8 cellular contexts compared by ENCODE assay signal in the genomic region with DNA sequence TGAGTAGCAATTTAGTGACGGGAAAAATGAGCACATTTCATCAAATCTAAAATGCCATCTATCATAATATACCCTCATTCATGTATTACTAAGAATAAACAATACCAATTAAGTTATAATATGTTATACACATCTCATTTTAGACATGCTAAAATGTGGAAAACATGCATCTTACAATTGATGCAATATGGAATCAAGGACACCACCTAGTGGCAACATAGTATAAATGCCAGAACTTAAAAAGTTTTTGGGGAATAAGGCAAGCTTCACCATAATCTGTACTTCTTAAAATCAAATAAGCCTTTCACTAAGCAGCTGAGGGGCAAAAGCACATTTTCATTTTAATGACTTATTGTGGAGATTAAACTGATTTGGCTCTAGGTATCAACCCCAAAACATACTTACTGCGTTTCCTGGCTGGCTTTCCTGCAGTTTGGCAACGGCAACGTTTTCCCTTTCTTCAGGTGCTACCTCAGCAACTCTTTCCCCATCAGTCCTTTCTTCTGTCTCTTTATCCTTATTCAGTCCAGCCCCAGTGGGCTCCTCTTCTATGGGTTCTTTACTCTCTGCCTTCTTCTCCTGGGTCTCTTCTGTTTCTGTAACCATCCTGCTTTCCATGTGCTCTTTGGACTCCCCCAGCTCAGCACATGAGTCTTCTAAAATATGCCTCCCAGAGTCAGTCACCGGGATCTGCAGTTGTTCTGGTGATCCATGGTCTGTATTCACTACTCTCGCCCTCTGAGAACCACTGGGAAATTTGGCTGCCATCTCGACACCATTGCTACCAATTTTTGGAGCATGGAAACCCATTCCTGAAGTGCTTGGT. TPM values are rescaled to one million over a fixed set of nuclear protein-coding genes. Genes with fewer than 3 reads are reported as not detected.
A peak's percentile ranks its signal among the peaks of the same experiment; 100 is the strongest.
DNase-seq lines count a peak whose midpoint lies in the region; ATAC-seq and TF ChIP-seq lines count a peak whose summit lies in the region.

No MANE protein-coding gene starts in this region.

- no peak for ATAC-seq in stimulated activated effector memory CD8-positive, alpha-beta T cell treated with anti-CD3 and anti-CD28 coated beads, Interleukin-12 subunit alpha, Interleukin-12 subunit beta, amount 100 ng/mL, for 72 hours
- ATAC-seq in HG02623 (IDR thresholded peaks at IDR 0.05; ENCODE audit: unreplicated experiment) = no peak

- no peaks in the 10 kb centered on the region for H3K27me3 ChIP-seq in smooth muscle cell (ENCODE audit: low read depth)

- H3K4me3 ChIP-seq in fibroblast of villous mesenchyme (ENCODE audit: low read depth, low read length) (no peak overlapping the region), smooth muscle cell (no peak overlapping the region)

- H3K36me3 Mint-ChIP-seq in stimulated activated effector memory CD8-positive, alpha-beta T cell treated with anti-CD3 and anti-CD28 coated beads, Interleukin-12 subunit alpha, Interleukin-12 subunit beta, amount 100 ng/mL, for 72 hours = peaks cover 100% of the 10 kb centered on the region

- H3K4me1 ChIP-seq in smooth muscle cell (ENCODE audit: low read depth) = no peaks in the 10 kb centered on the region

- TF ChIP-seq CTCF in fibroblast of villous mesenchyme (IDR thresholded peaks at IDR 0.05; ENCODE audit: insufficient read depth, low read depth, low read length) = peak; percentile 71
- TF ChIP-seq CTCF in smooth muscle cell (IDR thresholded peaks at IDR 0.05; ENCODE audit: borderline replicate concordance, insufficient read depth, poor library complexity, severe bottlenecking) = peak; percentile 70

- H2AFZ ChIP-seq in smooth muscle cell (ENCODE audit: low read depth) = no peak overlapping the region

- no peak overlapping the region for H3K9ac ChIP-seq in smooth muscle cell (ENCODE audit: low read depth)

- WGBS in smooth muscle cell (ENCODE audit: low lambda C conversion rate) = 95% methylated on average over 7 of the region's 7 CpGs

- peaks cover 42% of the 10 kb centered on the region for H3K36me3 ChIP-seq in smooth muscle cell (ENCODE audit: low read depth)

- H3K27ac ChIP-seq in smooth muscle cell (ENCODE audit: low read depth) = no peak overlapping the region

- no peak overlapping the region for H3K4me3 Mint-ChIP-seq in stimulated activated effector memory CD8-positive, alpha-beta T cell treated with anti-CD3 and anti-CD28 coated beads, Interleukin-12 subunit alpha, Interleukin-12 subunit beta, amount 100 ng/mL, for 72 hours

- no peak overlapping the region for H3K4me2 ChIP-seq in smooth muscle cell

- H3K79me2 ChIP-seq in smooth muscle cell (ENCODE audit: low read depth) = peaks cover 13% of the 10 kb centered on the region

- H3K9me3 ChIP-seq in smooth muscle cell (replicated peaks; ENCODE audit: low read depth) = no peaks in the 10 kb centered on the region

- peaks cover 6% of the 10 kb centered on the region for H3F3A ChIP-seq in smooth muscle cell (ENCODE audit: low read depth)

- peak; percentile 41 for DNase-seq in EL
- DNase-seq in LHCN-M2 (ENCODE audit: low read depth) = peak; percentile 39
- peak; percentile 79 for DNase-seq in SKM-1 treated with dmso at 0.1 percent for 144 hours (lab: John Stamatoyannopoulos, UW; ENCODE audit: unreplicated experiment)
- DNase-seq in fibroblast of villous mesenchyme (ENCODE audit: low read depth) = peak; percentile 58
- no peak for DNase-seq in smooth muscle cell (lab: John Stamatoyannopoulos, UW; ENCODE audit: unreplicated experiment)
- DNase-seq in stimulated activated effector memory CD8-positive, alpha-beta T cell treated with anti-CD3 and anti-CD28 coated beads, Interleukin-12 subunit alpha, Interleukin-12 subunit beta, amount 100 ng/mL, for 72 hours (ENCODE audit: low spot score in 2 of 2) = no peak
- no peak for DNase-seq in effector CD4-positive, alpha-beta T cell

- no peaks in the 10 kb centered on the region for H3K9me3 Mint-ChIP-seq in stimulated activated effector memory CD8-positive, alpha-beta T cell treated with anti-CD3 and anti-CD28 coated beads, Interleukin-12 subunit alpha, Interleukin-12 subunit beta, amount 100 ng/mL, for 72 hours

- H3K27ac Mint-ChIP-seq in stimulated activated effector memory CD8-positive, alpha-beta T cell treated with anti-CD3 and anti-CD28 coated beads, Interleukin-12 subunit alpha, Interleukin-12 subunit beta, amount 100 ng/mL, for 72 hours = no peak overlapping the region

- peaks cover 36% of the 10 kb centered on the region for H4K20me1 ChIP-seq in smooth muscle cell (ENCODE audit: low read depth)

- H3K4me1 Mint-ChIP-seq in stimulated activated effector memory CD8-positive, alpha-beta T cell treated with anti-CD3 and anti-CD28 coated beads, Interleukin-12 subunit alpha, Interleukin-12 subunit beta, amount 100 ng/mL, for 72 hours = peaks cover 24% of the 10 kb centered on the region

RNA-seq across cellular contexts. Expression of gene SDE2, which starts 11.4 kb away (rescaled TPM):
- total RNA-seq in LHCN-M2 (2014; rRNA removed) = 19.7 and 21.5 TPM in 2 replicates
- 4.7 TPM for polyA plus RNA-seq in LHCN-M2 (2012)
- 22.2 and 31.5 TPM in 2 replicates for total RNA-seq in fibroblast of villous mesenchyme
- total RNA-seq in smooth muscle cell = 30.5 and 33.3 TPM in 2 replicates
- 15.1 and 20.2 TPM in 2 replicates for polyA plus RNA-seq in smooth muscle cell

RNA-seq across cellular contexts. Expression of gene LEFTY2, which starts 46.7 kb away (rescaled TPM):
- total RNA-seq in LHCN-M2 (2014; rRNA removed) (not detected in 2 replicates), fibroblast of villous mesenchyme (under 0.01 TPM in 1 of 2 replicates, not detected in the other), smooth muscle cell (0.09 and 0.36 TPM in 2 replicates)
- not detected for polyA plus RNA-seq in LHCN-M2 (2012)
- polyA plus RNA-seq in smooth muscle cell = 0.25 and 2.3 TPM in 2 replicates

Comparison
In these comparisons a context has a peak if more than half of its experiments do, and no peak if none do; other contexts are left out.
1. DNase-seq: peak in EL (single experiment), LHCN-M2 (single experiment), SKM-1 treated with dmso at 0.1 percent for 144 hours (single experiment) and fibroblast of villous mesenchyme (single experiment); none in smooth muscle cell (single experiment), stimulated activated effector memory CD8-positive, alpha-beta T cell treated with anti-CD3 and anti-CD28 coated beads, Interleukin-12 subunit alpha, Interleukin-12 subunit beta, amount 100 ng/mL, for 72 hours (0 of 2) and effector CD4-positive, alpha-beta T cell (single experiment).